Comparison of ENCODE assay signal across 8 cellular contexts in the genomic region with DNA sequence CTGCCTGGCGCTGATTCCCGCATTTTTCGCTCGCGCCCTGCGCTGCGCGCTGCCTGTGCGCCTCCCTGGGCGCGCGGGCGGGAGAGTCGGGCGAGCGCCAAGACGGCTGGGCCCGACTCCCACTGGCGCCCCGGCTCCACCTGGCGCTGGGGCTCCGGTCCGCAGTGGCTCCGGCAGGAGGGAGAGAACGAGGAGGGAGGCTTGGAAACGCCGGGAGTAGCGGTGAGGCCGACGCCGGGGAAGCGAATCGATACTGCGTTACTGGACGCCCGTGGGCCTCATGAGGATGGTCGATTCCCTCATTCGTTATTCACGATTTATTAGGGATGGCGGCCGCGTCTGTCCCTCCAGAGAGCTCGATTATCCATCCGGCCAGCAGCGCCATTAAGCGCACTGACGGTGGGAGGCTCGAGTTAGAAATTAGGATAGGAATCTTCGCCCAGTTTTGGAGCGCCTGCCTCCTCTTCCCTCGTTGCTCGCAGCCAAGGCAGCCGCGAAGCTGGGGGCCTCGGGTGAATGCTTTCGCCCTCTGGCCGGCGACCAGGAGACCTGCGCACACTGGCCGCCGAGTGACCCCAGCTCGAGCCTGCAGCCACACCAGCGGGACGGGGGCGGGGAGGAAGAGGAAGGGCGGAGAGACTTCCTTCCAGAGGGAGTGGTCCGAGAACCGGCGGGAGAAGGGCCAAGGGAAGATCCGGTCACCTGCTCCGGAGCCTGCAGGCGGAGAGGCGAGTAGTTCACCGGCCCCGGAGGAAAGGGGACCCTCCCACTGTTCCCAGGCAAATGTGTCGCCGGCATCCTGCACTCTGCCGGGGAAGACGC. TPM values are rescaled to one million over a fixed set of nuclear protein-coding genes. Genes with fewer than 3 reads are reported as not detected.
A peak's percentile ranks its signal among the peaks of the same experiment; 100 is the strongest.
DNase-seq lines count a peak whose midpoint lies in the region; ATAC-seq and TF ChIP-seq lines count a peak whose summit lies in the region.

No MANE protein-coding gene starts in this region.

- H3K9me3 Mint-ChIP-seq in MCF 10A (ENCODE audit: unreplicated experiment): no peaks in the 10 kb centered on the region
- peaks cover 0 to 3% (median 0%) of the 10 kb centered on the region in 6 donors for H3K9me3 Mint-ChIP-seq in immature natural killer cell

- H3K36me3 Mint-ChIP-seq in MCF 10A (ENCODE audit: insufficient read depth, unreplicated experiment): peaks cover 36% of the 10 kb centered on the region
- H3K36me3 Mint-ChIP-seq in immature natural killer cell: peaks cover 0 to 4% (median 3%) of the 10 kb centered on the region in 3 donors

- H3K36me3 ChIP-seq in skeletal muscle tissue (ENCODE audit: control insufficient read depth in 3 of 3, insufficient read depth in 3 of 3, low read length in 3 of 3): peaks cover 1 to 11% (median 5%) of the 10 kb centered on the region in 3 donors

- TF ChIP-seq POLR2A in GM18951 (IDR thresholded peaks at IDR 0.05; ENCODE audit: extremely low read depth, insufficient read depth, insufficient read length): peak; percentile 75

- intact Hi-C loops in MCF 10A (cut with micrococcal nuclease): loop anchor here (10.0 kb wide), 1 partner anchor 45 kb away; a partner anchor contains a TSS

- CTCF ChIA-PET in MCF 10A (lab: Yijun Ruan, JAX): no interaction called here

- H3K27ac Mint-ChIP-seq in MCF 10A (ENCODE audit: low read depth, unreplicated experiment): no peak overlapping the region
- peak overlapping the region in 1 of 6 donors; percentile 31 for H3K27ac Mint-ChIP-seq in immature natural killer cell

- peak overlapping the region; percentile 33 to 75 (median 74) for H3K9ac ChIP-seq in skeletal muscle tissue (ENCODE audit: low read depth in 1 of 3, low read length in 3 of 3)

- peak; percentile 50 for DNase-seq in AG10803 (ENCODE audit: low read depth)
- peak; percentile 39 for DNase-seq in NCI-H82 treated with DMSO at 0.1 percent for 48 hours (lab: John Stamatoyannopoulos, UW; ENCODE audit: unreplicated experiment)
- peak; percentile 84 for DNase-seq in MCF 10A (ENCODE audit: unreplicated experiment)
- no peak for DNase-seq in immature natural killer cell
- no peak for DNase-seq in effector CD4-positive, alpha-beta T cell

- no peak for ATAC-seq in HG03378 (IDR thresholded peaks at IDR 0.05; ENCODE audit: unreplicated experiment)

- TF ChIP-seq CTCF in AG10803 (conservative IDR thresholded peaks at IDR 0.05; ENCODE audit: low read length) (no peak), MCF 10A (IDR thresholded peaks at IDR 0.05; ENCODE audit: unreplicated experiment) (no peak)

- H3K27me3 ChIP-seq in skeletal muscle tissue (ENCODE audit: control insufficient read depth in 3 of 3, insufficient read depth in 3 of 3, low read length in 3 of 3): peaks cover 11 to 59% (median 39%) of the 10 kb centered on the region in 3 donors

- no peaks in the 10 kb centered on the region for H3K9me3 ChIP-seq in skeletal muscle tissue (ENCODE audit: control insufficient read depth in 3 of 3, low read length in 3 of 3)

- H3K27me3 Mint-ChIP-seq in MCF 10A (ENCODE audit: insufficient read depth, unreplicated experiment): no peaks in the 10 kb centered on the region
- H3K27me3 Mint-ChIP-seq in immature natural killer cell (ENCODE audit: low read depth in 3 of 3): peaks cover 42 to 57% (median 47%) of the 10 kb centered on the region in 3 donors

- peak overlapping the region; percentile 75 for H3K27ac ChIP-seq in skeletal muscle tissue (ENCODE audit: low read depth, low read length)

- POLR2A ChIA-PET in MCF 10A (lab: Yijun Ruan, JAX): interaction anchor here (0.6 to 4.4 kb wide), 12 partner anchors 12 to 1277 kb away, joined by 3 to 46 read pairs (median 3); a partner anchor contains a TSS

- H3K4me3 ChIP-seq in AG10803 (ENCODE audit: low read length) (peak overlapping the region; percentile 86), skeletal muscle tissue (ENCODE audit: low read length in 3 of 3) (peak overlapping the region; percentile 70 to 77 (median 73))

- BruUV-seq in MCF 10A (replicated peaks; lab: Mats Ljungman, UMichigan): TSS peak; percentile 47

- peaks cover 45% of the 10 kb centered on the region for H3K4me1 Mint-ChIP-seq in MCF 10A (ENCODE audit: insufficient read depth, unreplicated experiment)
- peaks cover 52 to 58% of the 10 kb centered on the region in 2 donors for H3K4me1 Mint-ChIP-seq in immature natural killer cell

- H3K4me3 Mint-ChIP-seq in MCF 10A (ENCODE audit: unreplicated experiment): peak overlapping the region; percentile 96
- H3K4me3 Mint-ChIP-seq in immature natural killer cell: peak overlapping the region; percentile 33 to 99 (median 75)

- in situ Hi-C loops in GM18951 (cut with MboI; ENCODE audit: low sequenced_read_pairs, unreplicated experiment): loop anchor here (10.0 kb wide), 1 partner anchor 75 kb away; a partner anchor contains a TSS

- H3K4me1 ChIP-seq in skeletal muscle tissue (ENCODE audit: control insufficient read depth in 3 of 3, insufficient read depth in 3 of 3, low read length in 3 of 3): peaks cover 45 to 66% (median 60%) of the 10 kb centered on the region in 3 donors

RNA-seq across cellular contexts. Expression of a gene that starts 1.3 kb away (rescaled TPM):
- 32.6 and 39.5 TPM in 2 replicates for total RNA-seq in MCF 10A (2022)
- polyA plus RNA-seq in immature natural killer cell: not detected
- 3.1 TPM for total RNA-seq in skeletal muscle tissue

RNA-seq across cellular contexts. Expression of a gene that starts 3.1 kb away (rescaled TPM):
- total RNA-seq in MCF 10A (2022): 124 and 145 TPM in 2 replicates
- polyA plus RNA-seq in immature natural killer cell: 100 to 1,000 TPM; 509 to 821 (median 662) TPM
- total RNA-seq in skeletal muscle tissue: 156 TPM

RNA-seq across cellular contexts. Expression of a gene that starts 19.3 kb away (rescaled TPM):
- total RNA-seq in MCF 10A (2022) (36.8 and 42.0 TPM in 2 replicates), skeletal muscle tissue (3.1 TPM)
- polyA plus RNA-seq in immature natural killer cell: 100 to 1,000 TPM; 143 to 197 (median 160) TPM

RNA-seq across cellular contexts. Expression of a gene that starts 44.4 kb away (rescaled TPM):
- 59.6 and 65.3 TPM in 2 replicates for total RNA-seq in MCF 10A (2022)
- 10 to 100 TPM in 1 of 3 donors, 1 to 10 TPM in 2; 3.8 to 24.5 (median 7.4) TPM for polyA plus RNA-seq in immature natural killer cell
- 16.2 TPM for total RNA-seq in skeletal muscle tissue

RNA-seq across cellular contexts. Expression of a gene that starts 49.9 kb away (rescaled TPM):
- total RNA-seq in MCF 10A (2022) (25.9 and 27.4 TPM in 2 replicates), skeletal muscle tissue (37.6 TPM)
- 10 to 100 TPM in 2 of 3 donors, 1 to 10 TPM in 1; 6.2 to 15.4 (median 12.5) TPM for polyA plus RNA-seq in immature natural killer cell

Comparison
In these comparisons a context has a peak if more than half of its experiments do, and no peak if none do; other contexts are left out.
1. DNase-seq: peak in AG10803 (single experiment), NCI-H82 treated with DMSO at 0.1 percent for 48 hours (single experiment) and MCF 10A (single experiment); none in immature natural killer cell (0 of 3) and effector CD4-positive, alpha-beta T cell (single experiment).